21 cellular contexts compared by ENCODE assay signal in the genomic region with DNA sequence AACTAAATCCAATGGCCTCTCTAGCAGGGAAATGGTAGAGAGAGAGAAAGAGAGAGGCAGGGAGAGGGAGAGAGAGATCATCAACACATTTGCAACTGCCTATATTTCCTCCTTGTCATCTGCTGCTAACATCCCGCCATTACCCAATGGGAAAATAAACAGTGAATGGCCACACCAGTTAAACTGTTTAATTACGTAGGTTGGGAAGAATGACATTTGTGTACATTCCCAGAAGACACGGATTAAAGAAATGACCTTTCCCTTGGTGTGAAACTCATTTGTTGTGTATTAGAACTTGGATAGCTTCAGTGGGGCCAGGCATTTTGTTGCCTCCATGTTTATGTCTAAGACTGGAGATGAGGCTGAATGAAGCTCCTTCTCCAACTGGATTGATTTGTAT.
"Had no signal": no experiment of that assay in that cellular context is flagged by ENCODE, and none has a peak within 500 bp of the region (broad histone marks: within the 10 kb centered on the region; RNA-seq: fewer than 3 reads in every experiment).

No MANE protein-coding gene starts in this region.

- H3K36me3 ChIP-seq: esophagus squamous epithelium, neutrophil, transverse colon had no signal

- DNase-seq: effector memory CD8-positive, alpha-beta T cell; esophagus squamous epithelium; foreskin keratinocyte; head of caudate nucleus; kidney; left cardiac atrium; left ventricle myocardium superior; mesendoderm; naive thymus-derived CD8-positive, alpha-beta T cell; posterior cingulate gyrus; stimulated activated CD4-positive, alpha-beta T cell treated with anti-CD3 and anti-CD28 coated beads, Interleukin-2, amount 100 ng/mL, for 24 hours; stimulated activated CD4-positive, alpha-beta T cell treated with anti-CD3 and anti-CD28 coated beads, Interleukin-4, amount 100 ng/mL, for 4 hours; stimulated activated naive B cell treated with anti-CD40 and anti-IgM and Interleukin-4, amounts not matched to agents 10 μg/mL and 1 μg/mL and 100 μg/mL, for 72 hours; stimulated activated naive CD8-positive, alpha-beta T cell treated with anti-CD3 and anti-CD28 coated beads, Interleukin-15, amount 100 ng/mL, for 72 hours; testis; transverse colon had no signal

- H3K4me1 ChIP-seq: esophagus squamous epithelium, foreskin keratinocyte, testis, transverse colon had no signal

- H3K4me3 ChIP-seq: esophagus squamous epithelium, hepatocyte, lung, testis, transverse colon had no signal

- ATAC-seq: effector memory CD8-positive, alpha-beta T cell; foreskin keratinocyte; left cardiac atrium; left ventricle myocardium superior; naive thymus-derived CD8-positive, alpha-beta T cell; sciatic nerve; stimulated activated naive B cell treated with anti-CD40 and anti-IgM and Interleukin-4, amounts not matched to agents 10 μg/mL and 1 μg/mL and 100 μg/mL, for 72 hours; stimulated activated naive CD8-positive, alpha-beta T cell treated with anti-CD3 and anti-CD28 coated beads, Interleukin-15, amount 100 ng/mL, for 72 hours had no signal

- H3K27ac ChIP-seq: epithelial cell of prostate, esophagus squamous epithelium, foreskin keratinocyte, hepatocyte, neutrophil, testis, transverse colon had no signal

- H2AFZ ChIP-seq: hepatocyte had no signal

- H3K79me2 ChIP-seq: hepatocyte had no signal

- H3K9me3 ChIP-seq: esophagus squamous epithelium, neutrophil, testis, transverse colon had no signal

- H3K4me2 ChIP-seq: hepatocyte had no signal

- H3K27me3 ChIP-seq: esophagus squamous epithelium, foreskin keratinocyte, hepatocyte, neutrophil, testis, transverse colon had no signal

- FAIRE-seq: kidney had no signal
